Comparison of ENCODE assay signal across 8 cellular contexts in the genomic region with DNA sequence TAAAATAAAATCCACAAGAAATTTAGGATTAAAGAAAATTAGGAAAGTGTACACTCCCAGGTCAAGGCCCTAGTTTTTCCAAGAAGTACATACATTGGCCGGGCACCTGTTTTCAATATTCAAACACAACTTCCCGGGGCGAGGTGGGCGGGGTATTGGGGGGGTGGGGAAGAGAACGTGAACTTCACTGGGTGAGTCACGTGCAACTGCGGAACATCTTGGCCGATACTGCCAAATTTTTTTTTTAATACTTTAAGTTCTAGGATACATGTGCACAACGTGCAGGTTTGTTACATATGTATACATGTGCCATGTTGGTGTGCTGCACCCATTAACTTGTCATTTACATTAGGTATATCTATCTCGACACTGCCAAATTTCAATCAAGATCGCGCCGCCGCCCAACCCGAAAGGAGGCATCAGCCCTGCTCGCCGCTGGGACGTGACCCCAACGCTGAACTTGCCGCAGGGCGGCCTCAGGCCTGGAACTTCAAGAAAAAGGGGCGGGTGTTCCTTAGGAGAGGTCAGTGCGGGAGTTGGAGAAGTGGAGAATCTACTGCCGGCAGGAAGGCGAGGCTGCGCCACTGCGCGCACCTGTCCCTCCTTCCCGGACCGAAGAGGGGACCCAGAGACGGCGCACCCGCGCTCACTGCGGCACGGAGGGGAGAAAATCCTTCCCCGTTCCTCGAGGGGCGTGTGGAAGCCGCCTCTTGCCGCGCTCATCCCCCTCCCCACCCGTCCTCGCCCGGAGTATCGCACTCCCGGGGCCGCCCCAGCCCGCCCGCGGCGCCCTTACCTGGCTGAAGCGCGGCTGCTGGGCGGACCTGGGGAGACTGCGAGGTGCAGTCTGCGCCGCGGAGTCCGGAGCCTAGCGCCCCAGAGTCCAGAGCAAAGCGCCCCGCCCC. TPM values are rescaled to one million over a fixed set of nuclear protein-coding genes. Genes with fewer than 3 reads are reported as not detected.
A peak's percentile ranks its signal among the peaks of the same experiment; 100 is the strongest.
DNase-seq lines count a peak whose midpoint lies in the region; ATAC-seq and TF ChIP-seq lines count a peak whose summit lies in the region.

A gene (minus strand): TSS at position 883 of the 905 bp plus-strand sequence. CDS start 41,224 bp downstream, outside the sequence.

- intact Hi-C loops in cardiac septum (cut with DNase I): no loop called here
- intact Hi-C loops in prostate gland (cut with DNase I): no loop called here

- no peaks in the 10 kb centered on the region for H3K36me3 ChIP-seq in prostate gland

- DNase-seq in AG09309 (ENCODE audit: low read depth) (no peak), NOMO-1 treated with DMSO at 0.1 percent for 48 hours (lab: John Stamatoyannopoulos, UW; ENCODE audit: unreplicated experiment) (peak; percentile 66), cardiac septum (ENCODE audit: low spot score) (peak; percentile 78), prostate gland (ENCODE audit: low spot score) (peak; percentile 7), DMS79 treated with DMSO at 0.1 percent for 48 hours (lab: John Stamatoyannopoulos, UW) (no peak)
- DNase-seq in activated naive CD4-positive, alpha-beta T cell (lab: John Stamatoyannopoulos, UW): peak in 3 of 4 experiments; percentile 5 to 40 (median 31)

- H3K9me3 ChIP-seq in prostate gland: no peaks in the 10 kb centered on the region

- H3K4me1 ChIP-seq in prostate gland (replicated peaks): no peaks in the 10 kb centered on the region

- TF ChIP-seq CTCF in AG09309 (IDR thresholded peaks at IDR 0.05; ENCODE audit: control insufficient read depth, insufficient read depth, low read depth, low read length, missing control alignments) (no peak), prostate gland (IDR thresholded peaks at IDR 0.05) (no peak)

- peak; percentile 85 for TF ChIP-seq POLR2A in GM18526 (IDR thresholded peaks at IDR 0.05; ENCODE audit: extremely low read depth, insufficient read length)
- peak; percentile 53 for TF ChIP-seq POLR2A in prostate gland (IDR thresholded peaks at IDR 0.05)

- WGBS in prostate gland: 2% methylated on average over 62 of the region's 63 CpGs

- H3K27ac ChIP-seq in prostate gland: peak within 1 kb of the TSS; percentile 67 to 83

- peak; percentile 36 for ATAC-seq in HG03045 (IDR thresholded peaks at IDR 0.05; ENCODE audit: unreplicated experiment)

- H3K27me3 ChIP-seq in prostate gland (replicated peaks; ENCODE audit: insufficient read depth): no peaks in the 10 kb centered on the region

- H3K4me3 ChIP-seq in AG09309 (ENCODE audit: control insufficient read depth, low read depth, low read length) (peak within 1 kb of the TSS; percentile 70), prostate gland (peak within 1 kb of the TSS; percentile 45 to 77)

RNA-seq across cellular contexts. Expression of the gene that starts here (rescaled TPM):
- total RNA-seq in cardiac septum: 3.1 TPM
- total RNA-seq in prostate gland: 1 to 10 TPM in 1 of 2 donors, under 1 TPM in 1; 0.96 to 6.4 TPM

Comparison
In these comparisons a context has a peak if more than half of its experiments do, and no peak if none do; other contexts are left out.
1. DNase-seq: peak in NOMO-1 treated with DMSO at 0.1 percent for 48 hours (single experiment), activated naive CD4-positive, alpha-beta T cell (3 of 4), cardiac septum (single experiment) and prostate gland (single experiment); none in AG09309 (single experiment) and DMS79 treated with DMSO at 0.1 percent for 48 hours (single experiment).